9 cellular contexts compared by ENCODE assay signal in the genomic region with DNA sequence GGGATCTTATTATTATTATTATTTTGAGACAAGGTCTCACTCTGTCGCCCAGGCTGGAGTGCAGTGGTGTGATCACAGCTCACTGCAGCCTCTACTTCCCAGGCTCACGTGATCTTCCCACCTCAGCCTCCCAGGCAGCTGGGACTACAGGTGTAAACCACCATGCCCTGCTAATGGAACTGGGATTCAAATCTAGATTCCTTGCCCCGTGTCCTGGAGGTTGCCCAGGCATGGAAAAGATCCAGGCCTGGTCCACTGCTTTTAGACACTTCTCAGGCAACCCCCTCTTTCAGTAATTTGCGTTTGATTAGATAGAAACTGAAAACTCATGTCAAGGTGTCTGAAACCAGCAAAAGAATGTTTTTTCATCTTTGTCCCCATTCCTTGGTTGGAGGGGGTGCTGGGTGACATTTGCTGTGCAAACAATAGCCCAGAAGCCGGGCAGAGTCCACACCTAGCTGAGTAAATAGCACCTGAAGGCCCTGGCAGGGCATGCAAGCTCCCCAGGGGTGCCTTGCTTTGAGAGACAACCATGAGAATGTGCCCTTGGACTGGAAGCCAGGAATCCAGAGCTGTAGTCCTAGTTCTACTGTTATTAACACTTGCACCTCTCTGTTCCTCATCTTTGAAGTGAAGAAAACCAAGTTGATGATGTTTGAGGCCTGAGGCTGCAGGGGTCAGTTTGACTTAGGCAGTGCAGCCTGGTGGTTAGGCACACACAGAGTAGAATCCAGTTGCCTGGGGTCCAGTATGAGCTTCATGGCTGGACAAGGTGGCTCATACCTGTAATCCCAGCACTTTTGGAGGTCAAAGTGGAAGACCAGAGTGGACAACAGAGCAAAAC. TPM values are rescaled to one million over a fixed set of nuclear protein-coding genes. Genes with fewer than 3 reads are reported as not detected.
DNase-seq lines count a peak whose midpoint lies in the region; ATAC-seq and TF ChIP-seq lines count a peak whose summit lies in the region.
"Had no signal": no experiment of that assay in that cellular context is flagged by ENCODE, and none has a peak within 500 bp of the region (broad histone marks: within the 10 kb centered on the region; RNA-seq: fewer than 3 reads in every experiment).

No MANE protein-coding gene starts in this region.

- TF ChIP-seq CTCF in esophagus squamous epithelium (IDR thresholded peaks at IDR 0.05) (no peak), thyroid gland (IDR thresholded peaks at IDR 0.05) (no peak)

- no peak overlapping the region for H3K4me3 ChIP-seq in esophagus squamous epithelium
- no peak overlapping the region for H3K4me3 ChIP-seq in thyroid gland (replicated peaks in 1 of 3)

- peak overlapping the region; percentile 64 to 86 (median 78) for H3K27ac ChIP-seq in esophagus squamous epithelium
- H3K27ac ChIP-seq in thyroid gland, result peak overlapping the region; percentile 89 to 92 (median 91)

- H3K27me3 ChIP-seq in esophagus squamous epithelium (no peaks in the 10 kb centered on the region), thyroid gland (no peaks in the 10 kb centered on the region)

- 69 to 71% methylated on average over 4 to 5 of the region's 5 CpGs for WGBS in esophagus squamous epithelium, 2 donors
- whole genome bisulfite sequencing in thyroid gland, 2 donors, result 49 to 59% methylated on average over 5 of the region's 5 CpGs

- peak; percentile 53 for ATAC-seq in HG03280 (IDR thresholded peaks at IDR 0.05; ENCODE audit: unreplicated experiment)

- H3K36me3 ChIP-seq in esophagus squamous epithelium, result no peaks in the 10 kb centered on the region
- H3K36me3 ChIP-seq in thyroid gland, result no peaks in the 10 kb centered on the region

- H3K9me3 ChIP-seq in esophagus squamous epithelium (no peaks in the 10 kb centered on the region), thyroid gland (no peaks in the 10 kb centered on the region)

- intact Hi-C loops in esophagus squamous epithelium (cut with DNase I) (no loop called here), thyroid gland (cut with DNase I) (no loop called here)

- H3K4me1 ChIP-seq in esophagus squamous epithelium, result peaks cover 11 to 76% (median 23%) of the 10 kb centered on the region in 3 donors
- peaks cover 57 to 71% of the 10 kb centered on the region in 2 donors for H3K4me1 ChIP-seq in thyroid gland

- TF ChIP-seq POLR2A in esophagus squamous epithelium (IDR thresholded peaks at IDR 0.05) (no peak), thyroid gland (IDR thresholded peaks at IDR 0.05) (no peak)

- peak; percentile 30 for DNase-seq in activated effector memory CD4-positive, alpha-beta T cell treated with anti-CD3 and anti-CD28 coated beads, Interleukin-2, amount 50 U/mL, for 16 hours
- DNase-seq in activated effector memory CD4-positive, alpha-beta T cell treated with Interleukin-2 at 50 U/mL for 16 hours, result no peak
- DNase-seq in esophagus squamous epithelium (lab: John Stamatoyannopoulos, UW), result no peak
- peak; percentile 69 to 77 for DNase-seq in thyroid gland
- no peak for DNase-seq in retina
- DNase-seq in inferior parietal cortex (ENCODE audit: extremely low spot score), result no peak
- no peak for DNase-seq in iPS-NIHi7 (ENCODE audit: extremely low spot score)
- DNase-seq: effector CD8-positive, alpha-beta T cell had no signal

RNA-seq across cellular contexts. Expression of gene XBP1, which starts 19.1 kb away (rescaled TPM):
- total RNA-seq in esophagus squamous epithelium (100 to 1,000 TPM; 111 to 166 (median 131) TPM), thyroid gland (100 to 1,000 TPM; 301 to 513 (median 421) TPM)

RNA-seq across cellular contexts. Expression of gene CCDC117, which starts 47.0 kb away (rescaled TPM):
- 10 to 100 TPM in 3 of 4 donors, 1 to 10 TPM in 1; 9.8 to 15.4 (median 14.4) TPM for total RNA-seq in esophagus squamous epithelium
- total RNA-seq in thyroid gland, result 10 to 100 TPM; 21.2 to 40.2 (median 26.5) TPM

Comparison
In these comparisons a context has a peak if more than half of its experiments do, and no peak if none do; other contexts are left out.
1. DNase-seq: peak in activated effector memory CD4-positive, alpha-beta T cell treated with anti-CD3 and anti-CD28 coated beads, Interleukin-2, amount 50 U/mL, for 16 hours (single experiment) and thyroid gland (2 of 2); none in activated effector memory CD4-positive, alpha-beta T cell treated with Interleukin-2 at 50 U/mL for 16 hours (single experiment), esophagus squamous epithelium (single experiment), retina (single experiment), inferior parietal cortex (single experiment) and iPS-NIHi7 (single experiment).